ENCODE assay signal across 18 cellular contexts in genomic region chr12:15634010-15634676, GRCh38.
DNase-seq lines count a peak whose midpoint lies in the region; ATAC-seq, FAIRE-seq and TF ChIP-seq lines count a peak whose summit lies in the region.
"Had no signal": no experiment of that assay in that cellular context is flagged by ENCODE, and none has a peak within 500 bp of the region (broad histone marks: within the 10 kb centered on the region; RNA-seq: fewer than 3 reads in every experiment).

No MANE protein-coding gene starts in this region.

- no peak overlapping the region for H3K4me3 Mint-ChIP-seq in neural progenitor cell
- no peak overlapping the region for H3K4me3 Mint-ChIP-seq in activated CD8-positive, alpha-beta T cell treated with anti-CD3 and anti-CD28 coated beads, Interleukin-2, amount 10 ng/mL, durations not matched to agents 7 days and 5 days
- H3K4me3 Mint-ChIP-seq: activated CD4-positive, alpha-beta T cell treated with anti-CD3 and anti-CD28 coated beads for 36 hours; activated naive CD4-positive, alpha-beta T cell treated with anti-CD3 and anti-CD28 coated beads, Interleukin-2, amount 50 U/mL, for 24 hours; naive thymus-derived CD8-positive, alpha-beta T cell; T-helper 17 cell had no signal

- H3K9ac ChIP-seq in SK-N-MC (ENCODE audit: insufficient read length) (no peak overlapping the region), neural progenitor cell (no peak overlapping the region)

- no peak for ATAC-seq in activated CD8-positive, alpha-beta T cell treated with anti-CD3 and anti-CD28 coated beads, Interleukin-2, amount 10 ng/mL, durations not matched to agents 7 days and 5 days
- ATAC-seq in HG02852 (IDR thresholded peaks at IDR 0.05; ENCODE audit: unreplicated experiment) = no peak
- ATAC-seq: activated CD4-positive, alpha-beta T cell treated with anti-CD3 and anti-CD28 coated beads for 36 hours; naive thymus-derived CD8-positive, alpha-beta T cell; T-helper 17 cell had no signal

- peak overlapping the region; percentile 15 for H3K27ac ChIP-seq in SK-N-MC
- no peak overlapping the region for H3K27ac ChIP-seq in neural progenitor cell
- H3K27ac ChIP-seq: epithelial cell of prostate had no signal

- POLR2A ChIA-PET in activated CD8-positive, alpha-beta T cell treated with anti-CD3 and anti-CD28 coated beads, Interleukin-2, amount 10 ng/mL, durations not matched to agents 7 days and 5 days (lab: Charles Lee) = no interaction called here

- FAIRE-seq in GM19239 (lab: Jason Lieb, UNC) = no peak

- no peaks in the 10 kb centered on the region for H3K9me3 Mint-ChIP-seq in neural progenitor cell
- H3K9me3 Mint-ChIP-seq in activated CD8-positive, alpha-beta T cell treated with anti-CD3 and anti-CD28 coated beads, Interleukin-2, amount 10 ng/mL, durations not matched to agents 7 days and 5 days (ENCODE audit: insufficient read depth) = no peaks in the 10 kb centered on the region
- H3K9me3 Mint-ChIP-seq: activated naive CD4-positive, alpha-beta T cell treated with anti-CD3 and anti-CD28 coated beads, Interleukin-2, amount 50 U/mL, for 24 hours; naive thymus-derived CD8-positive, alpha-beta T cell had no signal

- H3K4me2 ChIP-seq in neural progenitor cell = no peak overlapping the region

- H3K9me3 ChIP-seq in SK-N-MC (ENCODE audit: low read depth, low read length) (no peaks in the 10 kb centered on the region), neural progenitor cell (ENCODE audit: low read depth) (no peaks in the 10 kb centered on the region)

- TF ChIP-seq CTCF in neural progenitor cell (IDR thresholded peaks at IDR 0.05) = no peak

- H3K4me3 ChIP-seq in SK-N-MC (no peak overlapping the region), neural progenitor cell (no peak overlapping the region)

- DNase-seq in COLO829 (ENCODE audit: low spot score) (peak; percentile 49), SK-N-MC (ENCODE audit: low read depth, low spot score) (no peak), fibroblast of gingiva (ENCODE audit: low read depth) (peak; percentile 60), neural progenitor cell (ENCODE audit: low spot score) (no peak), GM19239 (ENCODE audit: insufficient read length, low spot score) (no peak)
- no peak for DNase-seq in activated CD4-positive, CD25-positive, alpha-beta regulatory T cell treated with anti-CD3 and anti-CD28 coated beads, Interleukin-2, amount 50 U/mL, for 72 hours
- DNase-seq in activated CD8-positive, alpha-beta T cell treated with anti-CD3 and anti-CD28 coated beads, Interleukin-2, amount 10 ng/mL, durations not matched to agents 7 days and 5 days = no peak
- DNase-seq: activated CD4-positive, alpha-beta T cell treated with anti-CD3 and anti-CD28 coated beads for 36 hours; activated T-cell treated with anti-CD3 and anti-CD28 coated beads for 4 hours; naive thymus-derived CD8-positive, alpha-beta T cell; NCI-H2029 treated with DMSO at 0.1 percent for 48 hours; RPMI8226; stimulated activated CD4-positive, alpha-beta T cell treated with anti-CD3 and anti-CD28 coated beads, Interleukin-2, amount 100 ng/mL, for 48 hours; stimulated activated CD8-positive, alpha-beta memory T cell treated with anti-CD3 and anti-CD28 coated beads, Interleukin-4, amount 100 ng/mL, for 48 hours; T-helper 17 cell had no signal

- H3K4me1 ChIP-seq in neural progenitor cell = peaks cover 10% of the 10 kb centered on the region

- H3K27ac Mint-ChIP-seq in neural progenitor cell = peak overlapping the region; percentile 0
- no peak overlapping the region for H3K27ac Mint-ChIP-seq in activated CD8-positive, alpha-beta T cell treated with anti-CD3 and anti-CD28 coated beads, Interleukin-2, amount 10 ng/mL, durations not matched to agents 7 days and 5 days
- H3K27ac Mint-ChIP-seq: activated CD4-positive, alpha-beta T cell treated with anti-CD3 and anti-CD28 coated beads for 36 hours; activated naive CD4-positive, alpha-beta T cell treated with anti-CD3 and anti-CD28 coated beads, Interleukin-2, amount 50 U/mL, for 24 hours; naive thymus-derived CD8-positive, alpha-beta T cell; T-helper 17 cell had no signal

- H3K27me3 ChIP-seq in neural progenitor cell = no peaks in the 10 kb centered on the region

- H3K4me1 Mint-ChIP-seq in neural progenitor cell = peaks cover 42% of the 10 kb centered on the region
- H3K4me1 Mint-ChIP-seq in activated CD8-positive, alpha-beta T cell treated with anti-CD3 and anti-CD28 coated beads, Interleukin-2, amount 10 ng/mL, durations not matched to agents 7 days and 5 days (ENCODE audit: low read depth) = no peaks in the 10 kb centered on the region
- H3K4me1 Mint-ChIP-seq: activated CD4-positive, alpha-beta T cell treated with anti-CD3 and anti-CD28 coated beads for 36 hours; activated naive CD4-positive, alpha-beta T cell treated with anti-CD3 and anti-CD28 coated beads, Interleukin-2, amount 50 U/mL, for 24 hours; naive thymus-derived CD8-positive, alpha-beta T cell; T-helper 17 cell had no signal

- no peaks in the 10 kb centered on the region for H3K79me2 ChIP-seq in neural progenitor cell (ENCODE audit: low read depth)

- no peak overlapping the region for H2AFZ ChIP-seq in neural progenitor cell (replicated peaks)

- H3K27me3 Mint-ChIP-seq in neural progenitor cell (ENCODE audit: insufficient read depth, low read depth) = no peaks in the 10 kb centered on the region
- peaks cover 7% of the 10 kb centered on the region for H3K27me3 Mint-ChIP-seq in activated CD8-positive, alpha-beta T cell treated with anti-CD3 and anti-CD28 coated beads, Interleukin-2, amount 10 ng/mL, durations not matched to agents 7 days and 5 days (ENCODE audit: low read depth)
- H3K27me3 Mint-ChIP-seq: activated CD4-positive, alpha-beta T cell treated with anti-CD3 and anti-CD28 coated beads for 36 hours; activated naive CD4-positive, alpha-beta T cell treated with anti-CD3 and anti-CD28 coated beads, Interleukin-2, amount 50 U/mL, for 24 hours had no signal

- H4K20me1 ChIP-seq in neural progenitor cell (ENCODE audit: low read depth) = no peaks in the 10 kb centered on the region

- CTCF ChIA-PET in activated CD8-positive, alpha-beta T cell treated with anti-CD3 and anti-CD28 coated beads, Interleukin-2, amount 10 ng/mL, durations not matched to agents 7 days and 5 days (lab: Charles Lee) = no interaction called here

- H3F3A ChIP-seq in neural progenitor cell (ENCODE audit: low read depth) = no peaks in the 10 kb centered on the region

- peaks cover 9% of the 10 kb centered on the region for H3K36me3 Mint-ChIP-seq in neural progenitor cell
- no peaks in the 10 kb centered on the region for H3K36me3 Mint-ChIP-seq in activated CD8-positive, alpha-beta T cell treated with anti-CD3 and anti-CD28 coated beads, Interleukin-2, amount 10 ng/mL, durations not matched to agents 7 days and 5 days (ENCODE audit: low read depth)
- H3K36me3 Mint-ChIP-seq: activated naive CD4-positive, alpha-beta T cell treated with anti-CD3 and anti-CD28 coated beads, Interleukin-2, amount 50 U/mL, for 24 hours; naive thymus-derived CD8-positive, alpha-beta T cell had no signal

- H3K36me3 ChIP-seq in SK-N-MC (ENCODE audit: insufficient read depth, low read length) = 0 out of 2 replicates have a peak, but pooled peaks cover under 1% of the 10 kb centered on the region
- no peaks in the 10 kb centered on the region for H3K36me3 ChIP-seq in neural progenitor cell

Comparison
In these comparisons a context has a peak if more than half of its experiments do, and no peak if none do; other contexts are left out.
1. DNase-seq: peak in COLO829 (single experiment) and fibroblast of gingiva (single experiment); none in SK-N-MC (single experiment), neural progenitor cell (single experiment), GM19239 (single experiment), activated CD4-positive, CD25-positive, alpha-beta regulatory T cell treated with anti-CD3 and anti-CD28 coated beads, Interleukin-2, amount 50 U/mL, for 72 hours (single experiment) and activated CD8-positive, alpha-beta T cell treated with anti-CD3 and anti-CD28 coated beads, Interleukin-2, amount 10 ng/mL, durations not matched to agents 7 days and 5 days (single experiment).